In the genomic region with DNA sequence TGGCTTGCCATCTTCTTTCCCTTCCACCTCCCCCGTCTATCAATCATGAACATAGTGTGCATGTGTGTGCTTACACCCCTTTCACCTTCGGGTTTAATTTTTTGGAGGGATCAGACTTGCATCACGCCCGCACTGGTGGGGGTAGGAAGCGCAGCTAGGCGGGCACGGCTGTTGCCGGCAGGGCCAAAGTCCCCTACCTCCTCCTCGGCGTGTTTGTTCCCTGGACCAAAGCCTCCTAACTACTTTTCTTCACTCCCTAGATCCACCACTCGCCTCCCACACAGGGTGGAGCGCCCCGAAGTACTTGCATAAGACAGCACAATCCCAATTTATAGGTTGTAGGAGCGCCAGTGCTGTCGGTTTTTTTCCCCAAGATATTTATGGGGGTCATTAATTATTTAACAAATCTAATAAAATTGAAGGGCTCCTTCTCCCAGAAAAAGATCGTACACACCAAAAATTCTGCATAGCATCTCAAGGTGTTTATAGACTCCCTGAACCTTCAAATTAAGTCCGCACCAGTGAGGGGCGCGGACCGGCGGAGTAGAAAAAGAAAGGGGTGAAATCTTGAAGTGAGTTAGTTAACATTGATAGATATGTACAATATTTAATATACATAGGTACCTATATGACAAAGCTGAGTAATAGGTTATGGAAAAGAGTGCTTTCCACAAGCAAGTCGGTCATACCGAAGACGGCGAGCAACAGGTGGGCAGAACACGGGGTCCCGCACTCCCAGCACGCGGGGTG, we compare ENCODE assay signal across 1 cellular context.
TF ChIP-seq lines count a peak whose summit lies in the region.

No MANE protein-coding gene starts in this region.

TF ChIP-seq in HEK293, 187 proteins besides CTCF, POLR2A, EP300 and RAD21 (continued from another document):
- TF ChIP-seq, protein P1, sequence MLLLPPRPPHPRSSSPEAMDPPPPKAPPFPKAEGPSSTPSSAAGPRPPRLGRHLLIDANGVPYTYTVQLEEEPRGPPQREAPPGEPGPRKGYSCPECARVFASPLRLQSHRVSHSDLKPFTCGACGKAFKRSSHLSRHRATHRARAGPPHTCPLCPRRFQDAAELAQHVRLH (tag by site-specific recombination; IDR thresholded peaks at IDR 0.05) = no peak
- TF ChIP-seq ZNF621 (tag by site-specific recombination; IDR thresholded peaks at IDR 0.05) = no peak
- TF ChIP-seq ZNF596 (tag by site-specific recombination; IDR thresholded peaks at IDR 0.05) = no peak
- no peak for TF ChIP-seq KLF7 (tag by site-specific recombination; IDR thresholded peaks at IDR 0.05; ENCODE audit: borderline replicate concordance)
